1 cellular context compared by ENCODE assay signal in the genomic region with DNA sequence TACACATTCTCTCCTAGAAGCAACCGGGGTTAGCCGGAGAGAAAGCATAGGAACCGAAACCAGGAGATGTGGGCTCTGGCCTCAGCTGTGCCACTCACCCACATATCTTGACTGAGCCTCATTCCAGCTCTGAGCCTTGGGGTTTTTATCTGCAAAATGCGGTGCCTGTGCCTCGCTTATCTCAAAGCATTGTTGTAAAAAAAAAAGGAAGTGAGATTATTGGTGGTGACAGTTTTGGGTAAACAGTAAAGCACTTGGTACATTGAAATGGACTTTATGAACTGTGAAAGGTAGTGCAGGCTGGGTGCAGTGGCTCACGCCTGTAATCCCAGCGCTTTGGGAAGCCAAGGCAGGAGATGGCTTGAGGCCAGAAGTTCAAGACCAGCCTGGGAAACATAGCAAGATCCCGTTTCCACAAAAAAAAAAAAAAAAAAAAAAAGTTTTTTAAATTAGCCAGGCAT.
A peak's percentile ranks its signal among the peaks of the same experiment; 100 is the strongest.
TF ChIP-seq lines count a peak whose summit lies in the region.

No MANE protein-coding gene starts in this region.

TF ChIP-seq in K562, 482 proteins besides CTCF, POLR2A, EP300 and RAD21 (continued from another document and continues in another):
- TF ChIP-seq ZNF449 (CRISPR knock-in tag; IDR thresholded peaks at IDR 0.05): peak; percentile 77; the same call in 1 of the 2 replicates
- no peak for TF ChIP-seq NR0B1 (IDR thresholded peaks at IDR 0.05; ENCODE audit: partially characterized antibody)
- TF ChIP-seq HNRNPL (IDR thresholded peaks at IDR 0.05; ENCODE audit: low read depth, low read length): no peak
- TF ChIP-seq, protein P1, sequence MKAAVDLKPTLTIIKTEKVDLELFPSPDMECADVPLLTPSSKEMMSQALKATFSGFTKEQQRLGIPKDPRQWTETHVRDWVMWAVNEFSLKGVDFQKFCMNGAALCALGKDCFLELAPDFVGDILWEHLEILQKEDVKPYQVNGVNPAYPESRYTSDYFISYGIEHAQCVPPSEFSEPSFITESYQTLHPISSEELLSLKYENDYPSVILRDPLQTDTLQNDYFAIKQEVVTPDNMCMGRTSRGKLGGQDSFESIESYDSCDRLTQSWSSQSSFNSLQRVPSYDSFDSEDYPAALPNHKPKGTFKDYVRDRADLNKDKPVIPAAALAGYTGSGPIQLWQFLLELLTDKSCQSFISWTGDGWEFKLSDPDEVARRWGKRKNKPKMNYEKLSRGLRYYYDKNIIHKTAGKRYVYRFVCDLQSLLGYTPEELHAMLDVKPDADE (conservative IDR thresholded peaks at IDR 0.05; ENCODE audit: control insufficient read depth, low read depth, low read length): no peak
- no peak for TF ChIP-seq TCFL5 (CRISPR knock-in tag; conservative IDR thresholded peaks at IDR 0.05)
- TF ChIP-seq, protein P2, sequence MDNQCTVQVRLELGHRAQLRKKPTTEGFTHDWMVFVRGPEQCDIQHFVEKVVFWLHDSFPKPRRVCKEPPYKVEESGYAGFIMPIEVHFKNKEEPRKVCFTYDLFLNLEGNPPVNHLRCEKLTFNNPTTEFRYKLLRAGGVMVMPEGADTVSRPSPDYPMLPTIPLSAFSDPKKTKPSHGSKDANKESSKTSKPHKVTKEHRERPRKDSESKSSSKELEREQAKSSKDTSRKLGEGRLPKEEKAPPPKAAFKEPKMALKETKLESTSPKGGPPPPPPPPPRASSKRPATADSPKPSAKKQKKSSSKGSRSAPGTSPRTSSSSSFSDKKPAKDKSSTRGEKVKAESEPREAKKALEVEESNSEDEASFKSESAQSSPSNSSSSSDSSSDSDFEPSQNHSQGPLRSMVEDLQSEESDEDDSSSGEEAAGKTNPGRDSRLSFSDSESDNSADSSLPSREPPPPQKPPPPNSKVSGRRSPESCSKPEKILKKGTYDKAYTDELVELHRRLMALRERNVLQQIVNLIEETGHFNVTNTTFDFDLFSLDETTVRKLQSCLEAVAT (IDR thresholded peaks at IDR 0.05): peak in 1 of 2 experiments; percentile 54; a peak in 1 of 4 replicates
- TF ChIP-seq TFAM (CRISPR knock-in tag; conservative IDR thresholded peaks at IDR 0.05): no peak
- TF ChIP-seq FOXK1 (CRISPR knock-in tag; IDR thresholded peaks at IDR 0.05; ENCODE audit: borderline replicate concordance): no peak; the same call in 1 of the 2 replicates
- TF ChIP-seq ZNF174 (CRISPR knock-in tag; IDR thresholded peaks at IDR 0.05): no peak
- TF ChIP-seq, protein P3, sequence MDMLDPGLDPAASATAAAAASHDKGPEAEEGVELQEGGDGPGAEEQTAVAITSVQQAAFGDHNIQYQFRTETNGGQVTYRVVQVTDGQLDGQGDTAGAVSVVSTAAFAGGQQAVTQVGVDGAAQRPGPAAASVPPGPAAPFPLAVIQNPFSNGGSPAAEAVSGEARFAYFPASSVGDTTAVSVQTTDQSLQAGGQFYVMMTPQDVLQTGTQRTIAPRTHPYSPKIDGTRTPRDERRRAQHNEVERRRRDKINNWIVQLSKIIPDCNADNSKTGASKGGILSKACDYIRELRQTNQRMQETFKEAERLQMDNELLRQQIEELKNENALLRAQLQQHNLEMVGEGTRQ (CRISPR knock-in tag; IDR thresholded peaks at IDR 0.05): no peak
- peak; percentile 87 for TF ChIP-seq TAL1 (IDR thresholded peaks at IDR 0.05)
- TF ChIP-seq DIDO1 (tag; IDR thresholded peaks at IDR 0.05; ENCODE audit: low read depth): no peak
- TF ChIP-seq MTA2 (IDR thresholded peaks at IDR 0.05; ENCODE audit: low read depth): peak; percentile 81
- TF ChIP-seq TBP (optimal IDR thresholded peaks at IDR 0.05; ENCODE audit: low read depth, low read length): peak; percentile 77
- no peak for TF ChIP-seq ZC3H11A (IDR thresholded peaks at IDR 0.05; ENCODE audit: low read depth, low read length)
- TF ChIP-seq, protein P4, sequence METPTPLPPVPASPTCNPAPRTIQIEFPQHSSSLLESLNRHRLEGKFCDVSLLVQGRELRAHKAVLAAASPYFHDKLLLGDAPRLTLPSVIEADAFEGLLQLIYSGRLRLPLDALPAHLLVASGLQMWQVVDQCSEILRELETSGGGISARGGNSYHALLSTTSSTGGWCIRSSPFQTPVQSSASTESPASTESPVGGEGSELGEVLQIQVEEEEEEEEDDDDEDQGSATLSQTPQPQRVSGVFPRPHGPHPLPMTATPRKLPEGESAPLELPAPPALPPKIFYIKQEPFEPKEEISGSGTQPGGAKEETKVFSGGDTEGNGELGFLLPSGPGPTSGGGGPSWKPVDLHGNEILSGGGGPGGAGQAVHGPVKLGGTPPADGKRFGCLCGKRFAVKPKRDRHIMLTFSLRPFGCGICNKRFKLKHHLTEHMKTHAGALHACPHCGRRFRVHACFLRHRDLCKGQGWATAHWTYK (CRISPR knock-in tag; IDR thresholded peaks at IDR 0.05): no peak
- no peak for TF ChIP-seq CBX3 (IDR thresholded peaks at IDR 0.05; ENCODE audit: borderline replicate concordance in 1 of 2, low read length in 2 of 2)
- no peak for TF ChIP-seq RBM22 (IDR thresholded peaks at IDR 0.05; ENCODE audit: low read depth, low read length, poor library complexity, severe bottlenecking)
- peak; percentile 72 to 84; a peak in 3 of 4 replicates for TF ChIP-seq TRIM24 (IDR thresholded peaks at IDR 0.05)
- no peak for TF ChIP-seq ZNF512 (tag; IDR thresholded peaks at IDR 0.05)
- TF ChIP-seq ETS2 (tag; IDR thresholded peaks at IDR 0.05; ENCODE audit: borderline replicate concordance, poor library complexity, severe bottlenecking): no peak
- TF ChIP-seq PHF8 (IDR thresholded peaks at IDR 0.05; ENCODE audit: borderline replicate concordance, low read length): no peak
- no peak for TF ChIP-seq ZNF830 (CRISPR knock-in tag; IDR thresholded peaks at IDR 0.05)
- TF ChIP-seq, protein P5, sequence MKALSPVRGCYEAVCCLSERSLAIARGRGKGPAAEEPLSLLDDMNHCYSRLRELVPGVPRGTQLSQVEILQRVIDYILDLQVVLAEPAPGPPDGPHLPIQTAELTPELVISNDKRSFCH (CRISPR knock-in tag; IDR thresholded peaks at IDR 0.05): no peak
- TF ChIP-seq, protein P5 (tag; IDR thresholded peaks at IDR 0.05): no peak
- TF ChIP-seq PBX2 (CRISPR knock-in tag; IDR thresholded peaks at IDR 0.05; ENCODE audit: low read depth): no peak
- TF ChIP-seq PBX2 (tag; conservative IDR thresholded peaks at IDR 0.05; ENCODE audit: low read depth): peak; percentile 94
- TF ChIP-seq NR1H2 (CRISPR knock-in tag; IDR thresholded peaks at IDR 0.05): no peak
- TF ChIP-seq, protein P6, sequence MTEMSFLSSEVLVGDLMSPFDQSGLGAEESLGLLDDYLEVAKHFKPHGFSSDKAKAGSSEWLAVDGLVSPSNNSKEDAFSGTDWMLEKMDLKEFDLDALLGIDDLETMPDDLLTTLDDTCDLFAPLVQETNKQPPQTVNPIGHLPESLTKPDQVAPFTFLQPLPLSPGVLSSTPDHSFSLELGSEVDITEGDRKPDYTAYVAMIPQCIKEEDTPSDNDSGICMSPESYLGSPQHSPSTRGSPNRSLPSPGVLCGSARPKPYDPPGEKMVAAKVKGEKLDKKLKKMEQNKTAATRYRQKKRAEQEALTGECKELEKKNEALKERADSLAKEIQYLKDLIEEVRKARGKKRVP (CRISPR knock-in tag; IDR thresholded peaks at IDR 0.05): peak; percentile 67
- TF ChIP-seq ZKSCAN1 (IDR thresholded peaks at IDR 0.05; ENCODE audit: low read depth, low read length): no peak
- TF ChIP-seq GABPB1 (CRISPR knock-in tag; IDR thresholded peaks at IDR 0.05): no peak
- no peak for TF ChIP-seq SMAD2 (IDR thresholded peaks at IDR 0.05; ENCODE audit: low read depth, low read length)
- no peak for TF ChIP-seq JUNB (CRISPR knock-in tag; conservative IDR thresholded peaks at IDR 0.05)
- TF ChIP-seq U2AF2 (optimal IDR thresholded peaks at IDR 0.05; ENCODE audit: low read depth, low read length): no peak
